Comparison of ENCODE assay signal across 11 cellular contexts in the genomic region with DNA sequence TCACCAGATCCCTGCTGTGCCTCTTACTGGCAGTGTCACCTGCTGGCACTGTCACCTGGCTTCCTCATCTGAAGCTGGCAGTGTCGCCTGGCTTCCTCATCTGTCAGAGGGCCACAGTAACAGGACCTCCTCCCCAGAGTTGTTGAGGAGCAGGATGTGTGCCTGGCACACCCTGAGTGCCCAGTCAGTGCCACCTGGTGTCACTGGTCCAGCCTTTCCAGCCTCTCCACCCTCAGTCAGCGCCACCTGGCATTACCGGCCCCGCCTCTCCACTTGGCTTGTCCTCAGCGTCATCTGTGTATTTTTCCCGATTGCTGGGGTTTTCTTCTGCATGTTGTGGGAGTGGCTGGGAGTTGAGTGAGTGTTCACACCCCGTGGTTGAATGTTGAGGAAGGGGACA. TPM values are rescaled to one million over a fixed set of nuclear protein-coding genes. Genes with fewer than 3 reads are reported as not detected.
DNase-seq lines count a peak whose midpoint lies in the region; ATAC-seq and TF ChIP-seq lines count a peak whose summit lies in the region.
"Had no signal": no experiment of that assay in that cellular context is flagged by ENCODE, and none has a peak within 500 bp of the region (broad histone marks: within the 10 kb centered on the region; RNA-seq: fewer than 3 reads in every experiment).

No MANE protein-coding gene starts in this region.

- peaks cover 0 to 17% of the 10 kb centered on the region in 2 donors for H3K36me3 ChIP-seq in duodenal mucosa (ENCODE audit: control insufficient read depth in 1 of 2, insufficient read depth in 2 of 2, low read length in 2 of 2)
- no peaks in the 10 kb centered on the region for H3K36me3 ChIP-seq in aorta (ENCODE audit: control insufficient read depth in 1 of 2, insufficient read depth in 2 of 2, low read length in 1 of 2)

- CTCF ChIA-PET in activated CD8-positive, alpha-beta T cell treated with anti-CD3 and anti-CD28 coated beads for 36 hours (lab: Charles Lee), result interaction anchor here (0.9 to 9.3 kb wide), 38 partner anchors 9 to 457 kb away, joined by 3 to 151 read pairs (median 5); partner anchors contain the start of gene CRISPLD2
- CTCF ChIA-PET in activated CD8-positive, alpha-beta T cell treated with anti-CD3 and anti-CD28 coated beads, Interleukin-2, amount 10 ng/mL, durations not matched to agents 7 days and 5 days (lab: Charles Lee), result interaction anchor here (0.6 to 11.6 kb wide), 49 partner anchors 10 to 649 kb away, joined by 3 to 226 read pairs (median 6); partner anchors contain the start of gene KLHL36

- no peak for TF ChIP-seq CTCF in activated CD8-positive, alpha-beta T cell treated with anti-CD3 and anti-CD28 coated beads for 36 hours (IDR thresholded peaks at IDR 0.05)

- H3K4me1 ChIP-seq in duodenal mucosa (ENCODE audit: control insufficient read depth in 1 of 2, insufficient read depth in 2 of 2, low read length in 2 of 2), result peaks cover 56 to 58% of the 10 kb centered on the region in 2 donors
- H3K4me1 ChIP-seq in aorta (ENCODE audit: control insufficient read depth in 1 of 2, insufficient read depth in 2 of 2, low read length in 2 of 2), result no peaks in the 10 kb centered on the region

- H3K4me3 ChIP-seq in duodenal mucosa (ENCODE audit: low read depth in 1 of 2, low read length in 2 of 2) (peak overlapping the region; percentile 11 to 27), aorta (ENCODE audit: low read length in 2 of 2) (no peak overlapping the region)
- H3K4me3 ChIP-seq: coronary artery, hepatocyte had no signal

- H3K27me3 Mint-ChIP-seq in activated CD8-positive, alpha-beta T cell treated with anti-CD3 and anti-CD28 coated beads for 36 hours, result no peaks in the 10 kb centered on the region
- H3K27me3 Mint-ChIP-seq in activated CD8-positive, alpha-beta T cell treated with anti-CD3 and anti-CD28 coated beads, Interleukin-2, amount 10 ng/mL, durations not matched to agents 7 days and 5 days (ENCODE audit: low read depth), result no peaks in the 10 kb centered on the region
- H3K27me3 Mint-ChIP-seq in stimulated activated memory B cell treated with anti-CD40 and anti-IgM and Interleukin-4, amounts not matched to agents 10 μg/mL and 1 μg/mL and 100 μg/mL, for 72 hours, result no peaks in the 10 kb centered on the region

- peak overlapping the region; percentile 13 for H3K27ac Mint-ChIP-seq in activated CD8-positive, alpha-beta T cell treated with anti-CD3 and anti-CD28 coated beads for 36 hours
- no peak overlapping the region for H3K27ac Mint-ChIP-seq in activated CD8-positive, alpha-beta T cell treated with anti-CD3 and anti-CD28 coated beads, Interleukin-2, amount 10 ng/mL, durations not matched to agents 7 days and 5 days
- H3K27ac Mint-ChIP-seq in stimulated activated memory B cell treated with anti-CD40 and anti-IgM and Interleukin-4, amounts not matched to agents 10 μg/mL and 1 μg/mL and 100 μg/mL, for 72 hours, result peak overlapping the region; percentile 40

- H3K9ac ChIP-seq in duodenal mucosa (ENCODE audit: low read depth in 1 of 2, low read length in 2 of 2), result peak overlapping the region in 1 of 2 donors; percentile 3

- no peak for ATAC-seq in activated CD8-positive, alpha-beta T cell treated with anti-CD3 and anti-CD28 coated beads for 36 hours
- ATAC-seq in activated CD8-positive, alpha-beta T cell treated with anti-CD3 and anti-CD28 coated beads, Interleukin-2, amount 10 ng/mL, durations not matched to agents 7 days and 5 days, result no peak
- no peak for ATAC-seq in stimulated activated memory B cell treated with anti-CD40 and anti-IgM and Interleukin-4, amounts not matched to agents 10 μg/mL and 1 μg/mL and 100 μg/mL, for 72 hours
- no peak for ATAC-seq in aorta (ENCODE audit: low FRiP score)
- no peak for ATAC-seq in HG02678 (IDR thresholded peaks at IDR 0.05; ENCODE audit: unreplicated experiment)

- H3K36me3 Mint-ChIP-seq in activated CD8-positive, alpha-beta T cell treated with anti-CD3 and anti-CD28 coated beads for 36 hours (ENCODE audit: low read depth), result peaks cover 39% of the 10 kb centered on the region
- H3K36me3 Mint-ChIP-seq in activated CD8-positive, alpha-beta T cell treated with anti-CD3 and anti-CD28 coated beads, Interleukin-2, amount 10 ng/mL, durations not matched to agents 7 days and 5 days (ENCODE audit: low read depth), result peaks cover 30% of the 10 kb centered on the region
- H3K36me3 Mint-ChIP-seq in stimulated activated memory B cell treated with anti-CD40 and anti-IgM and Interleukin-4, amounts not matched to agents 10 μg/mL and 1 μg/mL and 100 μg/mL, for 72 hours, result peaks cover 30% of the 10 kb centered on the region

- H3K4me3 Mint-ChIP-seq in activated CD8-positive, alpha-beta T cell treated with anti-CD3 and anti-CD28 coated beads for 36 hours, result no peak overlapping the region
- H3K4me3 Mint-ChIP-seq in activated CD8-positive, alpha-beta T cell treated with anti-CD3 and anti-CD28 coated beads, Interleukin-2, amount 10 ng/mL, durations not matched to agents 7 days and 5 days, result no peak overlapping the region
- H3K4me3 Mint-ChIP-seq in stimulated activated memory B cell treated with anti-CD40 and anti-IgM and Interleukin-4, amounts not matched to agents 10 μg/mL and 1 μg/mL and 100 μg/mL, for 72 hours, result no peak overlapping the region

- DNase-seq in activated CD8-positive, alpha-beta T cell treated with anti-CD3 and anti-CD28 coated beads for 36 hours, result no peak
- no peak for DNase-seq in activated CD8-positive, alpha-beta T cell treated with anti-CD3 and anti-CD28 coated beads, Interleukin-2, amount 10 ng/mL, durations not matched to agents 7 days and 5 days
- DNase-seq in NCI-H2171 (lab: John Stamatoyannopoulos, UW) (peak; percentile 52), aorta (no peak), dedifferentiated amniotic fluid mesenchymal stem cell (ENCODE audit: extremely low spot score) (no peak)
- DNase-seq: NCI-H1436 treated with DMSO at 0.1 percent for 48 hours had no signal

- H3K4me1 Mint-ChIP-seq in activated CD8-positive, alpha-beta T cell treated with anti-CD3 and anti-CD28 coated beads for 36 hours (ENCODE audit: low read depth), result peaks cover 62% of the 10 kb centered on the region
- peaks cover 62% of the 10 kb centered on the region for H3K4me1 Mint-ChIP-seq in activated CD8-positive, alpha-beta T cell treated with anti-CD3 and anti-CD28 coated beads, Interleukin-2, amount 10 ng/mL, durations not matched to agents 7 days and 5 days (ENCODE audit: low read depth)
- H3K4me1 Mint-ChIP-seq in stimulated activated memory B cell treated with anti-CD40 and anti-IgM and Interleukin-4, amounts not matched to agents 10 μg/mL and 1 μg/mL and 100 μg/mL, for 72 hours, result peaks cover 41% of the 10 kb centered on the region

- H3K9me3 ChIP-seq in duodenal mucosa (ENCODE audit: control insufficient read depth in 1 of 2, low read length in 2 of 2), result no peaks in the 10 kb centered on the region
- H3K9me3 ChIP-seq in aorta (ENCODE audit: control insufficient read depth, low read length), result no peaks in the 10 kb centered on the region

- POLR2A ChIA-PET in activated CD8-positive, alpha-beta T cell treated with anti-CD3 and anti-CD28 coated beads for 36 hours (lab: Charles Lee), result interaction anchor here (0.7 kb wide), 1 partner anchor 13 kb away, joined by 4 read pairs; no protein-coding TSS in a partner anchor
- POLR2A ChIA-PET in activated CD8-positive, alpha-beta T cell treated with anti-CD3 and anti-CD28 coated beads, Interleukin-2, amount 10 ng/mL, durations not matched to agents 7 days and 5 days (lab: Charles Lee), result interaction anchor here (1.0 kb wide), 1 partner anchor 11 kb away, joined by 4 read pairs; no protein-coding TSS in a partner anchor

- WGBS in aorta, 2 donors, result 83 to 85% methylated on average over 7 of the region's 7 CpGs

- H3K27me3 ChIP-seq in duodenal mucosa (ENCODE audit: control insufficient read depth in 1 of 2, insufficient read depth in 2 of 2, low read length in 2 of 2) (no peaks in the 10 kb centered on the region), aorta (ENCODE audit: control insufficient read depth in 1 of 2, insufficient read depth in 2 of 2, low read length in 1 of 2) (no peaks in the 10 kb centered on the region)
- H3K27me3 ChIP-seq: hepatocyte had no signal

- intact Hi-C loops in activated CD8-positive, alpha-beta T cell treated with anti-CD3 and anti-CD28 coated beads for 36 hours (cut with micrococcal nuclease), result no loop called here
- intact Hi-C loops in aorta (cut with DNase I), result loop anchor here in 1 of 2 donors (1.0 kb wide), 1 partner anchor 115 kb away; no protein-coding TSS in a partner anchor

- H3K27ac ChIP-seq in duodenal mucosa (ENCODE audit: low read depth, low read length) (peak overlapping the region; percentile 45), aorta (ENCODE audit: low read depth in 1 of 2, low read length in 2 of 2) (no peak overlapping the region)
- H3K27ac ChIP-seq: coronary artery had no signal

- no peaks in the 10 kb centered on the region for H3K9me3 Mint-ChIP-seq in activated CD8-positive, alpha-beta T cell treated with anti-CD3 and anti-CD28 coated beads for 36 hours
- no peaks in the 10 kb centered on the region for H3K9me3 Mint-ChIP-seq in activated CD8-positive, alpha-beta T cell treated with anti-CD3 and anti-CD28 coated beads, Interleukin-2, amount 10 ng/mL, durations not matched to agents 7 days and 5 days (ENCODE audit: insufficient read depth)
- no peaks in the 10 kb centered on the region for H3K9me3 Mint-ChIP-seq in stimulated activated memory B cell treated with anti-CD40 and anti-IgM and Interleukin-4, amounts not matched to agents 10 μg/mL and 1 μg/mL and 100 μg/mL, for 72 hours

RNA-seq across cellular contexts. Expression of gene USP10, which starts 37.9 kb away (rescaled TPM):
- 100 to 1,000 TPM; 116 TPM for total RNA-seq in activated CD8-positive, alpha-beta T cell treated with anti-CD3 and anti-CD28 coated beads for 36 hours
- 10 to 100 TPM; 82.9 to 88.3 TPM for total RNA-seq in activated CD8-positive, alpha-beta T cell treated with anti-CD3 and anti-CD28 coated beads, Interleukin-2, amount 10 ng/mL, durations not matched to agents 7 days and 5 days
- total RNA-seq in aorta, result 10 to 100 TPM; 53.4 to 59.4 TPM
- polyA plus RNA-seq in aorta, result 10 to 100 TPM; 14.0 to 26.8 TPM

Comparison
In these comparisons a context has a peak if more than half of its experiments do, and no peak if none do; other contexts are left out.
1. H3K4me3 ChIP-seq: peak in duodenal mucosa (2 of 2); none in aorta (0 of 2).